15 cellular contexts compared by ENCODE assay signal in genomic region chr4:17690135-17690534, GRCh38.
DNase-seq lines count a peak whose midpoint lies in the region; ATAC-seq and TF ChIP-seq lines count a peak whose summit lies in the region.
"Had no signal": no experiment of that assay in that cellular context is flagged by ENCODE, and none has a peak within 500 bp of the region (broad histone marks: within the 10 kb centered on the region; RNA-seq: fewer than 3 reads in every experiment).

No MANE protein-coding gene starts in this region.

- DNase-seq in GM10248 (ENCODE audit: extremely low spot score) (peak; percentile 1), PC-3 (no peak), osteoblast (ENCODE audit: insufficient read length, low spot score, missing footprints) (peak; percentile 13), T1000 (lab: John Stamatoyannopoulos, UW) (no peak)
- DNase-seq in activated CD4-positive, alpha-beta T cell treated with anti-CD3 and anti-CD28 coated beads for 48 hours, result no peak
- DNase-seq: C1 segment of cervical spinal cord; CD4-positive, alpha-beta memory T cell; COR-L47; DMS 273 treated with DMSO at 0.1 percent for 48 hours; DMS79; EL; GDM1 had no signal

- no peak overlapping the region for H2AFZ ChIP-seq in PC-3 (ENCODE audit: low read length)
- no peak overlapping the region for H2AFZ ChIP-seq in osteoblast (ENCODE audit: low read length)
- H2AFZ ChIP-seq: GM23338 had no signal

- CTCF ChIA-PET in GM10248 (lab: Yijun Ruan, JAX), result no interaction called here
- CTCF ChIA-PET in PC-3 (lab: Charles Lee), result no interaction called here

- H3F3A ChIP-seq in PC-3 (ENCODE audit: low read length, unreplicated experiment), result no peaks in the 10 kb centered on the region

- no peaks in the 10 kb centered on the region for H3K9me2 ChIP-seq in PC-3 (replicated peaks; ENCODE audit: low read length)

- BruUV-seq in PC-3 (replicated peaks; lab: Mats Ljungman, UMichigan), result no TSS peak

- H3K27ac ChIP-seq in PC-3 (ENCODE audit: low read length), result peak overlapping the region; percentile 68
- H3K27ac ChIP-seq in osteoblast (ENCODE audit: low read depth, low read length), result no peak overlapping the region

- H3K36me3 ChIP-seq in PC-3 (ENCODE audit: low read depth, low read length) (no peaks in the 10 kb centered on the region), osteoblast (ENCODE audit: insufficient read depth, low read length) (no peaks in the 10 kb centered on the region)
- H3K36me3 ChIP-seq: HAP-1 had no signal

- POLR2A ChIA-PET in GM10248 (lab: Yijun Ruan, JAX) (no interaction called here), PC-3 (lab: Charles Lee; ENCODE audit: unreplicated experiment) (no interaction called here)

- H3K79me2 ChIP-seq in PC-3 (ENCODE audit: low read length), result no peaks in the 10 kb centered on the region
- no peaks in the 10 kb centered on the region for H3K79me2 ChIP-seq in osteoblast (ENCODE audit: insufficient read depth, low read length)

- no peak for TF ChIP-seq CTCF in GM10248 (IDR thresholded peaks at IDR 0.05; ENCODE audit: control extremely low read depth, extremely low read depth, low read depth, missing control alignments)
- TF ChIP-seq CTCF in PC-3 (conservative IDR thresholded peaks at IDR 0.05; ENCODE audit: low read depth, low read length), result no peak
- TF ChIP-seq CTCF in osteoblast (IDR thresholded peaks at IDR 0.05; ENCODE audit: extremely low read depth, low read depth, low read length), result no peak

- intact Hi-C loops in PC-3 (cut with micrococcal nuclease), result no loop called here

- H3K4me1 ChIP-seq in PC-3 (ENCODE audit: insufficient read depth, low read length) (peaks cover 31% of the 10 kb centered on the region), osteoblast (ENCODE audit: insufficient read depth, low read length) (no peaks in the 10 kb centered on the region)
- H3K4me1 ChIP-seq: HAP-1 had no signal

- H4K20me1 ChIP-seq in PC-3 (ENCODE audit: low read length) (no peaks in the 10 kb centered on the region), osteoblast (ENCODE audit: insufficient read depth, low read length) (no peaks in the 10 kb centered on the region)

- no peak overlapping the region for H3K4me3 ChIP-seq in PC-3 (ENCODE audit: low read length)
- no peak overlapping the region for H3K4me3 ChIP-seq in osteoblast (ENCODE audit: insufficient read depth, low read length)
- H3K4me3 ChIP-seq: GM23338, HAP-1 had no signal

- ATAC-seq in PC-3 (no peak), HG03045 (IDR thresholded peaks at IDR 0.05; ENCODE audit: unreplicated experiment) (no peak)
- ATAC-seq: GM23338 had no signal

- H3K27me3 ChIP-seq in PC-3 (ENCODE audit: low read length), result no peaks in the 10 kb centered on the region
- no peaks in the 10 kb centered on the region for H3K27me3 ChIP-seq in osteoblast (ENCODE audit: insufficient read depth, low read length)

- H3K4me2 ChIP-seq in PC-3 (ENCODE audit: low read length) (peak overlapping the region; percentile 29; the same call in 1 of the 2 replicates), osteoblast (ENCODE audit: insufficient read depth, low read length) (no peak overlapping the region)
- H3K4me2 ChIP-seq: GM23338 had no signal

- no peak overlapping the region; the same call in 1 of the 2 replicates for H3K9ac ChIP-seq in PC-3 (ENCODE audit: low read length)

- H3K9me3 ChIP-seq in PC-3 (ENCODE audit: low read length), result no peaks in the 10 kb centered on the region
- H3K9me3 ChIP-seq in osteoblast (ENCODE audit: low read depth, low read length), result no peaks in the 10 kb centered on the region
- H3K9me3 ChIP-seq: HAP-1 had no signal

Comparison
In these comparisons a context has a peak if more than half of its experiments do, and no peak if none do; other contexts are left out.
1. DNase-seq: peak in GM10248 (single experiment) and osteoblast (single experiment); none in PC-3 (single experiment), activated CD4-positive, alpha-beta T cell treated with anti-CD3 and anti-CD28 coated beads for 48 hours (single experiment) and T1000 (single experiment).